Comparison of ENCODE assay signal across 8 cellular contexts in genomic region chr19:11324079-11324661, GRCh38. TPM values are rescaled to one million over a fixed set of nuclear protein-coding genes. Genes with fewer than 3 reads are reported as not detected.
DNase-seq lines count a peak whose midpoint lies in the region; ATAC-seq and TF ChIP-seq lines count a peak whose summit lies in the region.

No MANE protein-coding gene starts in this region.

- no peaks in the 10 kb centered on the region for H3K9me3 Mint-ChIP-seq in activated T-helper 2 cell treated with anti-CD3 and anti-CD28 coated beads, Interferon-gamma antibody, Interleukin-2, Interleukin-4, amounts not matched to agents 10 μg/mL and 5 μg/mL and 100 μg/mL, durations not matched to agents 14 hours and 24 hours and 36 hours

- H3K4me3 Mint-ChIP-seq in activated T-helper 2 cell treated with anti-CD3 and anti-CD28 coated beads, Interferon-gamma antibody, Interleukin-2, Interleukin-4, amounts not matched to agents 10 μg/mL and 5 μg/mL and 100 μg/mL, durations not matched to agents 14 hours and 24 hours and 36 hours (ENCODE audit: low read depth), result peak overlapping the region; percentile 60

- peaks cover 31% of the 10 kb centered on the region for H3K4me1 Mint-ChIP-seq in activated T-helper 2 cell treated with anti-CD3 and anti-CD28 coated beads, Interferon-gamma antibody, Interleukin-2, Interleukin-4, amounts not matched to agents 10 μg/mL and 5 μg/mL and 100 μg/mL, durations not matched to agents 14 hours and 24 hours and 36 hours (ENCODE audit: low read depth)

- TF ChIP-seq CTCF in C4-2B (conservative IDR thresholded peaks at IDR 0.05) (no peak), GM20000 (IDR thresholded peaks at IDR 0.05; ENCODE audit: extremely low read depth, missing control alignments) (no peak)

- DNase-seq in GM20000 (ENCODE audit: low spot score) (peak; percentile 71), NCI-H446 (lab: John Stamatoyannopoulos, UW) (peak; percentile 55 to 82), globus pallidus (ENCODE audit: low spot score) (peak; percentile 67), posterior vena cava (ENCODE audit: low spot score) (peak; percentile 93)
- DNase-seq in activated T-helper 2 cell treated with anti-CD3 and anti-CD28 coated beads, Interferon-gamma antibody, Interleukin-2, Interleukin-4, amounts not matched to agents 10 μg/mL and 5 μg/mL and 100 μg/mL, durations not matched to agents 14 hours and 24 hours and 36 hours (ENCODE audit: low spot score), result peak; percentile 41

- peaks cover 3% of the 10 kb centered on the region for H3K36me3 Mint-ChIP-seq in activated T-helper 2 cell treated with anti-CD3 and anti-CD28 coated beads, Interferon-gamma antibody, Interleukin-2, Interleukin-4, amounts not matched to agents 10 μg/mL and 5 μg/mL and 100 μg/mL, durations not matched to agents 14 hours and 24 hours and 36 hours (ENCODE audit: low read depth)

- H3K27ac Mint-ChIP-seq in activated T-helper 2 cell treated with anti-CD3 and anti-CD28 coated beads, Interferon-gamma antibody, Interleukin-2, Interleukin-4, amounts not matched to agents 10 μg/mL and 5 μg/mL and 100 μg/mL, durations not matched to agents 14 hours and 24 hours and 36 hours, result peak overlapping the region; percentile 87

- ATAC-seq in GM21526 (IDR thresholded peaks at IDR 0.05; ENCODE audit: low FRiP score, unreplicated experiment) (no peak), HG02642 (IDR thresholded peaks at IDR 0.05; ENCODE audit: poor library complexity, unreplicated experiment) (no peak)

- peak overlapping the region; percentile 82 for H3K27ac ChIP-seq in C4-2B

- H3K27me3 Mint-ChIP-seq in activated T-helper 2 cell treated with anti-CD3 and anti-CD28 coated beads, Interferon-gamma antibody, Interleukin-2, Interleukin-4, amounts not matched to agents 10 μg/mL and 5 μg/mL and 100 μg/mL, durations not matched to agents 14 hours and 24 hours and 36 hours (ENCODE audit: low read depth), result no peaks in the 10 kb centered on the region

- intact Hi-C loops in activated T-helper 2 cell treated with anti-CD3 and anti-CD28 coated beads, Interferon-gamma antibody, Interleukin-2, Interleukin-4, amounts not matched to agents 10 μg/mL and 5 μg/mL and 100 μg/mL, durations not matched to agents 14 hours and 24 hours and 36 hours (cut with micrococcal nuclease), result no loop called here
- intact Hi-C loops in posterior vena cava (cut with DNase I), result no loop called here

RNA-seq across cellular contexts. Expression of gene RAB3D, which starts 15.3 kb away (rescaled TPM):
- total RNA-seq in activated T-helper 2 cell treated with anti-CD3 and anti-CD28 coated beads, Interferon-gamma antibody, Interleukin-2, Interleukin-4, amounts not matched to agents 10 μg/mL and 5 μg/mL and 100 μg/mL, durations not matched to agents 14 hours and 24 hours and 36 hours, result 9.3 and 11.6 TPM in 2 replicates
- 10 to 100 TPM; 33.5 to 34.2 TPM for total RNA-seq in posterior vena cava

RNA-seq across cellular contexts. Expression of gene TMEM205, which starts 21.9 kb away (rescaled TPM):
- total RNA-seq in activated T-helper 2 cell treated with anti-CD3 and anti-CD28 coated beads, Interferon-gamma antibody, Interleukin-2, Interleukin-4, amounts not matched to agents 10 μg/mL and 5 μg/mL and 100 μg/mL, durations not matched to agents 14 hours and 24 hours and 36 hours, result 34.0 and 34.9 TPM in 2 replicates
- total RNA-seq in posterior vena cava, result 10 to 100 TPM; 41.5 to 42.9 TPM

RNA-seq across cellular contexts. Expression of gene CCDC159, which starts 22.1 kb away (rescaled TPM):
- 14.6 and 16.3 TPM in 2 replicates for total RNA-seq in activated T-helper 2 cell treated with anti-CD3 and anti-CD28 coated beads, Interferon-gamma antibody, Interleukin-2, Interleukin-4, amounts not matched to agents 10 μg/mL and 5 μg/mL and 100 μg/mL, durations not matched to agents 14 hours and 24 hours and 36 hours
- total RNA-seq in posterior vena cava, result 10 to 100 TPM; 13.0 to 20.9 TPM

RNA-seq across cellular contexts. Expression of gene TSPAN16, which starts 28.2 kb away (rescaled TPM):
- not detected in 2 replicates for total RNA-seq in activated T-helper 2 cell treated with anti-CD3 and anti-CD28 coated beads, Interferon-gamma antibody, Interleukin-2, Interleukin-4, amounts not matched to agents 10 μg/mL and 5 μg/mL and 100 μg/mL, durations not matched to agents 14 hours and 24 hours and 36 hours
- total RNA-seq in posterior vena cava, result not detected

RNA-seq across cellular contexts. Expression of gene PLPPR2, which starts 31.1 kb away (rescaled TPM):
- total RNA-seq in activated T-helper 2 cell treated with anti-CD3 and anti-CD28 coated beads, Interferon-gamma antibody, Interleukin-2, Interleukin-4, amounts not matched to agents 10 μg/mL and 5 μg/mL and 100 μg/mL, durations not matched to agents 14 hours and 24 hours and 36 hours, result 2.6 and 3.4 TPM in 2 replicates
- total RNA-seq in posterior vena cava, result 10 to 100 TPM; 38.4 to 40.2 TPM

Comparison
In these comparisons a context has a peak if more than half of its experiments do, and no peak if none do; other contexts are left out.
1. DNase-seq: peak in every context shown above with its lines; median percentile 93 in posterior vena cava; 71 in GM20000; 68 in NCI-H446; 67 in globus pallidus; 41 in activated T-helper 2 cell treated with anti-CD3 and anti-CD28 coated beads, Interferon-gamma antibody, Interleukin-2, Interleukin-4, amounts not matched to agents 10 μg/mL and 5 μg/mL and 100 μg/mL, durations not matched to agents 14 hours and 24 hours and 36 hours.